8 cellular contexts compared by ENCODE assay signal in genomic region chr1:22749919-22750670, GRCh38. TPM values are rescaled to one million over a fixed set of nuclear protein-coding genes. Genes with fewer than 3 reads are reported as not detected.
A peak's percentile ranks its signal among the peaks of the same experiment; 100 is the strongest.
DNase-seq lines count a peak whose midpoint lies in the region; ATAC-seq, FAIRE-seq and TF ChIP-seq lines count a peak whose summit lies in the region.

No MANE protein-coding gene starts in this region.

- H3K9me3 ChIP-seq in breast epithelium (no peaks in the 10 kb centered on the region), mesodermal cell (ENCODE audit: control insufficient read depth, low read length) (no peaks in the 10 kb centered on the region)

- 34 to 39% methylated on average over 5 of the region's 5 CpGs for WGBS in mesodermal cell (ENCODE audit: insufficient coverage in 2 of 2), 2 experiments

- no peaks in the 10 kb centered on the region for H3K4me1 ChIP-seq in breast epithelium
- peaks cover 47% of the 10 kb centered on the region for H3K4me1 ChIP-seq in mesodermal cell (ENCODE audit: control insufficient read depth, insufficient read depth, low read length, poor library complexity, severe bottlenecking)

- TF ChIP-seq POLR2A in breast epithelium (IDR thresholded peaks at IDR 0.05): no peak

- H3K27me3 ChIP-seq in breast epithelium: no peaks in the 10 kb centered on the region

- TF ChIP-seq CTCF in breast epithelium (IDR thresholded peaks at IDR 0.05): no peak

- H3K27ac ChIP-seq in breast epithelium (peak overlapping the region; percentile 21 to 33), mesodermal cell (ENCODE audit: low read depth, low read length, severe bottlenecking) (peak overlapping the region; percentile 72)

- DNase-seq in NCI-H2029 (lab: John Stamatoyannopoulos, UW): peak; percentile 56
- no peak for DNase-seq in breast epithelium (ENCODE audit: low spot score in 2 of 2)
- DNase-seq in activated CD4-positive, CD25-positive, alpha-beta regulatory T cell (lab: John Stamatoyannopoulos, UW): no peak

- no peaks in the 10 kb centered on the region for H3K36me3 ChIP-seq in breast epithelium
- H3K36me3 ChIP-seq in mesodermal cell (ENCODE audit: control insufficient read depth, insufficient read depth, low read length): no peaks in the 10 kb centered on the region

- FAIRE-seq in G401.6 (lab: Jason Lieb, UNC): peak; percentile 76

- intact Hi-C loops in breast epithelium (cut with DNase I; ENCODE audit: low total_unique reads): no loop called here

- H3K4me3 ChIP-seq in breast epithelium (no peak overlapping the region), mesodermal cell (ENCODE audit: extremely low read depth, insufficient read depth, low read length, poor library complexity, severe bottlenecking) (no peak overlapping the region)

- no peak for ATAC-seq in HG03565 (IDR thresholded peaks at IDR 0.05; ENCODE audit: unreplicated experiment)
- no peak for ATAC-seq in GM21515 (IDR thresholded peaks at IDR 0.05; ENCODE audit: unreplicated experiment)
- ATAC-seq in GM21381 (IDR thresholded peaks at IDR 0.05; ENCODE audit: unreplicated experiment): no peak

RNA-seq across cellular contexts. Expression of gene EPHB2, which starts 39.5 kb away (rescaled TPM):
- 1 to 10 TPM; 1.3 to 4.6 (median 1.5) TPM for total RNA-seq in breast epithelium
- polyA plus RNA-seq in mesodermal cell (2013, experiment 1 of 2): 28.4 TPM
- polyA plus RNA-seq in mesodermal cell (2013, experiment 2 of 2): 23.4 TPM
